Comparison of ENCODE assay signal across 12 cellular contexts in the genomic region with DNA sequence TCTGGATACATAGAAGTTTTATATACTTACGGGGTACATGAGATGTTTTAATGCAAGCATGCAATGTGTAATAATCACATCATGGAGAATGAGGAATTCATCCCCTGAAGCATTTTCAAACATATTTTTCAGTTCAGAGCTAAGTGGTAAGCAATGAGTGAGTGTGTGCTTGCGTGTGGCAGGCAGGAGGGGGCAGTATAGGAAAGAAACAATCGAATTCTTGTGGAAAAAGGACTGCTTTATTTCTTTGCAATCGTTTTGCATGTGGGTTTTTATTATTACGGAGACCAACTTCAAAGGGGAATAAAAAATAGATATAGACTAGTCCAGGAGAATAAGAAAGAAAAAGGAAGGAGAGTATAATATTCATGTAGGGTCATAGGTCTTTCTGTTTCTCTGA.
DNase-seq lines count a peak whose midpoint lies in the region; ATAC-seq and TF ChIP-seq lines count a peak whose summit lies in the region.
"Had no signal": no experiment of that assay in that cellular context is flagged by ENCODE, and none has a peak within 500 bp of the region (broad histone marks: within the 10 kb centered on the region; RNA-seq: fewer than 3 reads in every experiment).

No MANE protein-coding gene starts in this region.

- no peaks in the 10 kb centered on the region for H3K27me3 ChIP-seq in tibial artery
- H3K27me3 ChIP-seq in suprapubic skin = no peaks in the 10 kb centered on the region
- H3K27me3 ChIP-seq: BLaER1 had no signal

- H3K27ac Mint-ChIP-seq in activated CD8-positive, alpha-beta T cell treated with anti-CD3 and anti-CD28 coated beads for 36 hours = no peak overlapping the region
- no peak overlapping the region for H3K27ac Mint-ChIP-seq in activated CD8-positive, alpha-beta T cell treated with anti-CD3 and anti-CD28 coated beads, Interleukin-2, amount 10 ng/mL, durations not matched to agents 7 days and 5 days
- H3K27ac Mint-ChIP-seq: dendritic cell treated with granulocyte-macrophage colony-stimulating factor and Interleukin-4, amounts not matched to agents 40 ng/mL and 50 ng/mL, for 4 days; natural killer cell treated with Interleukin-12 subunit alpha and Interleukin-12 subunit beta and Interleukin-15 and Interleukin-18, amount 100 ng/mL, for 72 hours had no signal

- no peaks in the 10 kb centered on the region for H3K4me1 ChIP-seq in tibial artery
- H3K4me1 ChIP-seq in suprapubic skin = no peaks in the 10 kb centered on the region
- H3K4me1 ChIP-seq: BLaER1 had no signal

- no peak for TF ChIP-seq POLR2A in suprapubic skin (IDR thresholded peaks at IDR 0.05)

- TF ChIP-seq CTCF in activated CD8-positive, alpha-beta T cell treated with anti-CD3 and anti-CD28 coated beads for 36 hours (IDR thresholded peaks at IDR 0.05) = peak; percentile 18
- TF ChIP-seq CTCF in cardiac fibroblast (IDR thresholded peaks at IDR 0.05; ENCODE audit: low read depth, low read length) = peak; percentile 40
- TF ChIP-seq CTCF in tibial artery (IDR thresholded peaks at IDR 0.05) = peak; percentile 35 to 50
- peak in 1 of 2 donors; percentile 13 for TF ChIP-seq CTCF in suprapubic skin (IDR thresholded peaks at IDR 0.05)

- TF ChIP-seq EP300 in suprapubic skin (IDR thresholded peaks at IDR 0.05) = no peak

- POLR2A ChIA-PET in activated CD8-positive, alpha-beta T cell treated with anti-CD3 and anti-CD28 coated beads for 36 hours (lab: Charles Lee) = no interaction called here
- POLR2A ChIA-PET in activated CD8-positive, alpha-beta T cell treated with anti-CD3 and anti-CD28 coated beads, Interleukin-2, amount 10 ng/mL, durations not matched to agents 7 days and 5 days (lab: Charles Lee) = no interaction called here

- no peak overlapping the region for H3K4me3 ChIP-seq in cardiac fibroblast (replicated peaks in 1 of 2; ENCODE audit: low read depth in 2 of 2, low read length in 2 of 2)
- no peak overlapping the region for H3K4me3 ChIP-seq in tibial artery
- no peak overlapping the region for H3K4me3 ChIP-seq in suprapubic skin
- H3K4me3 ChIP-seq: BLaER1 had no signal

- DNase-seq in activated CD8-positive, alpha-beta T cell treated with anti-CD3 and anti-CD28 coated beads for 36 hours = no peak
- no peak for DNase-seq in activated CD8-positive, alpha-beta T cell treated with anti-CD3 and anti-CD28 coated beads, Interleukin-2, amount 10 ng/mL, durations not matched to agents 7 days and 5 days
- peak in 1 of 2 donors; percentile 5 for DNase-seq in cardiac fibroblast (ENCODE audit: low read depth in 2 of 2)
- DNase-seq in tibial artery = no peak
- no peak for DNase-seq in suprapubic skin (ENCODE audit: low spot score in 2 of 2)
- no peak for DNase-seq in activated naive CD4-positive, alpha-beta T cell (lab: John Stamatoyannopoulos, UW)
- DNase-seq: NCI-H1436 treated with DMSO at 0.1 percent for 48 hours had no signal

- H3K36me3 Mint-ChIP-seq in activated CD8-positive, alpha-beta T cell treated with anti-CD3 and anti-CD28 coated beads for 36 hours (ENCODE audit: low read depth) = no peaks in the 10 kb centered on the region
- no peaks in the 10 kb centered on the region for H3K36me3 Mint-ChIP-seq in activated CD8-positive, alpha-beta T cell treated with anti-CD3 and anti-CD28 coated beads, Interleukin-2, amount 10 ng/mL, durations not matched to agents 7 days and 5 days (ENCODE audit: low read depth)

- H3K9me3 ChIP-seq in tibial artery (no peaks in the 10 kb centered on the region), suprapubic skin (no peaks in the 10 kb centered on the region)

- peaks cover 13% of the 10 kb centered on the region for H3K9me3 Mint-ChIP-seq in activated CD8-positive, alpha-beta T cell treated with anti-CD3 and anti-CD28 coated beads for 36 hours
- peaks cover 8% of the 10 kb centered on the region for H3K9me3 Mint-ChIP-seq in activated CD8-positive, alpha-beta T cell treated with anti-CD3 and anti-CD28 coated beads, Interleukin-2, amount 10 ng/mL, durations not matched to agents 7 days and 5 days (ENCODE audit: insufficient read depth)

- WGBS in suprapubic skin = 32% methylated on average over 5 of the region's 5 CpGs

- H3K27ac ChIP-seq in tibial artery (no peak overlapping the region), suprapubic skin (no peak overlapping the region)
- H3K27ac ChIP-seq: BLaER1 had no signal

- H3K4me1 Mint-ChIP-seq in activated CD8-positive, alpha-beta T cell treated with anti-CD3 and anti-CD28 coated beads for 36 hours (ENCODE audit: low read depth) = no peaks in the 10 kb centered on the region
- no peaks in the 10 kb centered on the region for H3K4me1 Mint-ChIP-seq in activated CD8-positive, alpha-beta T cell treated with anti-CD3 and anti-CD28 coated beads, Interleukin-2, amount 10 ng/mL, durations not matched to agents 7 days and 5 days (ENCODE audit: low read depth)

- no peaks in the 10 kb centered on the region for H3K27me3 Mint-ChIP-seq in activated CD8-positive, alpha-beta T cell treated with anti-CD3 and anti-CD28 coated beads for 36 hours
- H3K27me3 Mint-ChIP-seq in activated CD8-positive, alpha-beta T cell treated with anti-CD3 and anti-CD28 coated beads, Interleukin-2, amount 10 ng/mL, durations not matched to agents 7 days and 5 days (ENCODE audit: low read depth) = no peaks in the 10 kb centered on the region
- H3K27me3 Mint-ChIP-seq: dendritic cell treated with granulocyte-macrophage colony-stimulating factor and Interleukin-4, amounts not matched to agents 40 ng/mL and 50 ng/mL, for 4 days; natural killer cell treated with Interleukin-12 subunit alpha and Interleukin-12 subunit beta and Interleukin-15 and Interleukin-18, amount 100 ng/mL, for 72 hours had no signal

- ATAC-seq in activated CD8-positive, alpha-beta T cell treated with anti-CD3 and anti-CD28 coated beads for 36 hours = no peak
- no peak for ATAC-seq in activated CD8-positive, alpha-beta T cell treated with anti-CD3 and anti-CD28 coated beads, Interleukin-2, amount 10 ng/mL, durations not matched to agents 7 days and 5 days
- ATAC-seq in HG03439 (IDR thresholded peaks at IDR 0.05; ENCODE audit: unreplicated experiment) (peak; percentile 38), GM21423 (IDR thresholded peaks at IDR 0.05; ENCODE audit: unreplicated experiment) (no peak)
- ATAC-seq: natural killer cell treated with Interleukin-12 subunit alpha and Interleukin-12 subunit beta and Interleukin-15 and Interleukin-18, amount 100 ng/mL, for 72 hours had no signal

- intact Hi-C loops in activated CD8-positive, alpha-beta T cell treated with anti-CD3 and anti-CD28 coated beads for 36 hours (cut with micrococcal nuclease) = no loop called here
- intact Hi-C loops in tibial artery (cut with DNase I; ENCODE audit: low total_unique reads) = no loop called here

- H3K4me3 Mint-ChIP-seq in activated CD8-positive, alpha-beta T cell treated with anti-CD3 and anti-CD28 coated beads for 36 hours = no peak overlapping the region
- H3K4me3 Mint-ChIP-seq in activated CD8-positive, alpha-beta T cell treated with anti-CD3 and anti-CD28 coated beads, Interleukin-2, amount 10 ng/mL, durations not matched to agents 7 days and 5 days = no peak overlapping the region
- H3K4me3 Mint-ChIP-seq: dendritic cell treated with granulocyte-macrophage colony-stimulating factor and Interleukin-4, amounts not matched to agents 40 ng/mL and 50 ng/mL, for 4 days; natural killer cell treated with Interleukin-12 subunit alpha and Interleukin-12 subunit beta and Interleukin-15 and Interleukin-18, amount 100 ng/mL, for 72 hours had no signal

- H3K36me3 ChIP-seq in tibial artery (no peaks in the 10 kb centered on the region), suprapubic skin (no peaks in the 10 kb centered on the region)
- H3K36me3 ChIP-seq: BLaER1 had no signal

- CTCF ChIA-PET in activated CD8-positive, alpha-beta T cell treated with anti-CD3 and anti-CD28 coated beads for 36 hours (lab: Charles Lee) = interaction anchor here (0.9 to 1.2 kb wide), 3 partner anchors 9 to 153 kb away, joined by 3 read pairs; no protein-coding TSS in a partner anchor
- CTCF ChIA-PET in activated CD8-positive, alpha-beta T cell treated with anti-CD3 and anti-CD28 coated beads, Interleukin-2, amount 10 ng/mL, durations not matched to agents 7 days and 5 days (lab: Charles Lee) = interaction anchor here (0.8 to 0.9 kb wide), 2 partner anchors 9 kb away, joined by 3 read pairs; no protein-coding TSS in a partner anchor
